10 cellular contexts compared by ENCODE assay signal in the genomic region with DNA sequence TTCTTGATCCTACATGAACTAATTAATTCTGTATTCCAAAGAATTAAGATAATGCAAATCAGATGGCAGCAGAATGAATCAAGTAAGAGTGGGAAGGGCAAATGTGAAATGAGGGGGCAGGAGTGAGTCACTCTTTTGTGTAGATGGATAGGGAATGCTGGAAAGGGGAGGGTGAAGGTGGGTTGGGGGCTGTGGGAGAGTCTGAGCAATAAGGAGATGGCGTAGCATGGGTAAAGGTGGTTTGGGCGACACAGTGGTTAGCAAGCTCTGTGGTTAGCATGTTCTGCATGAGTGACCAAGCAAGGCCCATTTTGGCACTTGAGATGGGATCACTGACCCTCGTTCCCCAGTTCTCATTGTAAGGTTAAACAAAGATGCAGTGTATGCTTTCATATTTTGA. TPM values are rescaled to one million over a fixed set of nuclear protein-coding genes. Genes with fewer than 3 reads are reported as not detected.
DNase-seq lines count a peak whose midpoint lies in the region; ATAC-seq and TF ChIP-seq lines count a peak whose summit lies in the region.
"Had no signal": no experiment of that assay in that cellular context is flagged by ENCODE, and none has a peak within 500 bp of the region (broad histone marks: within the 10 kb centered on the region; RNA-seq: fewer than 3 reads in every experiment).

No MANE protein-coding gene starts in this region.

- no peak overlapping the region for H3K4me3 ChIP-seq in HEK293 (ENCODE audit: low read depth, low read length)
- H3K4me3 ChIP-seq in CD8-positive, alpha-beta T cell (ENCODE audit: low read depth, low read length): no peak overlapping the region
- H3K4me3 ChIP-seq in smooth muscle cell: no peak overlapping the region
- H3K4me3 ChIP-seq: gastroesophageal sphincter had no signal

- POLR2A ChIA-PET in HEK293 (lab: Yijun Ruan, JAX): no interaction called here
- POLR2A ChIA-PET in CD8-positive, alpha-beta T cell (lab: Charles Lee): no interaction called here

- ATAC-seq in HG03575 (IDR thresholded peaks at IDR 0.05; ENCODE audit: extremely low read depth, insufficient number of reproducible peaks, low FRiP score, unreplicated experiment): peak; percentile 42
- ATAC-seq in stimulated activated naive B cell treated with anti-CD40 and anti-IgM and Interleukin-4, amounts not matched to agents 10 μg/mL and 1 μg/mL and 100 μg/mL, for 72 hours (replicated peaks): peak; percentile 77 to 86
- ATAC-seq in CD8-positive, alpha-beta T cell: no peak
- ATAC-seq: gastroesophageal sphincter had no signal

- H3K36me3 Mint-ChIP-seq in stimulated activated naive B cell treated with anti-CD40 and anti-IgM and Interleukin-4, amounts not matched to agents 10 μg/mL and 1 μg/mL and 100 μg/mL, for 72 hours: peaks cover 17 to 28% of the 10 kb centered on the region in 2 donors
- H3K36me3 Mint-ChIP-seq in CD8-positive, alpha-beta T cell: peaks cover 6% of the 10 kb centered on the region

- H3K27me3 ChIP-seq in CD8-positive, alpha-beta T cell (ENCODE audit: insufficient read depth, low read length): no peaks in the 10 kb centered on the region
- no peaks in the 10 kb centered on the region for H3K27me3 ChIP-seq in smooth muscle cell (ENCODE audit: low read depth)
- H3K27me3 ChIP-seq: gastroesophageal sphincter had no signal

- no peak overlapping the region for H3K9ac ChIP-seq in smooth muscle cell (ENCODE audit: low read depth)

- no peak overlapping the region for H3K27ac ChIP-seq in HEK293 (ENCODE audit: extremely low read depth, low read depth, low read length)
- H3K27ac ChIP-seq in CD8-positive, alpha-beta T cell (ENCODE audit: low read depth, low read length): no peak overlapping the region
- no peak overlapping the region for H3K27ac ChIP-seq in smooth muscle cell (ENCODE audit: low read depth)
- H3K27ac ChIP-seq: gastroesophageal sphincter had no signal

- no peaks in the 10 kb centered on the region for H3K27me3 Mint-ChIP-seq in stimulated activated naive B cell treated with anti-CD40 and anti-IgM and Interleukin-4, amounts not matched to agents 10 μg/mL and 1 μg/mL and 100 μg/mL, for 72 hours
- H3K27me3 Mint-ChIP-seq in CD8-positive, alpha-beta T cell (ENCODE audit: low read depth): no peaks in the 10 kb centered on the region

- H2AFZ ChIP-seq in smooth muscle cell (ENCODE audit: low read depth): no peak overlapping the region

- H3K9me3 ChIP-seq in HEK293 (ENCODE audit: control insufficient read depth, insufficient read depth, low read depth, low read length): no peaks in the 10 kb centered on the region
- H3K9me3 ChIP-seq in CD8-positive, alpha-beta T cell (ENCODE audit: low read length): no peaks in the 10 kb centered on the region
- H3K9me3 ChIP-seq in smooth muscle cell (replicated peaks; ENCODE audit: low read depth): no peaks in the 10 kb centered on the region
- H3K9me3 ChIP-seq: gastroesophageal sphincter had no signal

- TF ChIP-seq CTCF in HEK293 (tag by site-specific recombination; IDR thresholded peaks at IDR 0.05) (no peak), smooth muscle cell (IDR thresholded peaks at IDR 0.05; ENCODE audit: borderline replicate concordance, insufficient read depth, poor library complexity, severe bottlenecking) (no peak)
- TF ChIP-seq CTCF in CD8-positive, alpha-beta T cell (IDR thresholded peaks at IDR 0.05): no peak

- H3K4me2 ChIP-seq in smooth muscle cell: no peak overlapping the region

- 89% methylated on average over 3 of the region's 3 CpGs for WGBS in smooth muscle cell (ENCODE audit: low lambda C conversion rate)

- H3K36me3 ChIP-seq in HEK293 (ENCODE audit: control insufficient read depth in 2 of 2, insufficient read depth in 1 of 2, low read length in 2 of 2) (no peaks in the 10 kb centered on the region), smooth muscle cell (ENCODE audit: low read depth) (no peaks in the 10 kb centered on the region)
- H3K36me3 ChIP-seq in CD8-positive, alpha-beta T cell (ENCODE audit: insufficient read depth, low read length): no peaks in the 10 kb centered on the region
- H3K36me3 ChIP-seq: gastroesophageal sphincter had no signal

- no peak overlapping the region for H3K27ac Mint-ChIP-seq in stimulated activated naive B cell treated with anti-CD40 and anti-IgM and Interleukin-4, amounts not matched to agents 10 μg/mL and 1 μg/mL and 100 μg/mL, for 72 hours
- H3K27ac Mint-ChIP-seq in CD8-positive, alpha-beta T cell: no peak overlapping the region

- no peaks in the 10 kb centered on the region for H4K20me1 ChIP-seq in smooth muscle cell (ENCODE audit: low read depth)

- peaks cover 43 to 57% of the 10 kb centered on the region in 2 donors for H3K4me1 Mint-ChIP-seq in stimulated activated naive B cell treated with anti-CD40 and anti-IgM and Interleukin-4, amounts not matched to agents 10 μg/mL and 1 μg/mL and 100 μg/mL, for 72 hours
- H3K4me1 Mint-ChIP-seq in CD8-positive, alpha-beta T cell (ENCODE audit: low read depth): peaks cover 30% of the 10 kb centered on the region

- DNase-seq in NCI-H2029 (lab: John Stamatoyannopoulos, UW): peak; percentile 49
- no peak for DNase-seq in NCI-H2029 treated with DMSO at 0.1 percent for 48 hours (lab: John Stamatoyannopoulos, UW)
- DNase-seq in stimulated activated naive B cell treated with anti-CD40 and anti-IgM and Interleukin-4, amounts not matched to agents 10 μg/mL and 1 μg/mL and 100 μg/mL, for 72 hours: peak; percentile 35
- DNase-seq in CD8-positive, alpha-beta T cell: no peak
- DNase-seq in pons (ENCODE audit: low spot score): no peak
- no peak for DNase-seq in smooth muscle cell (lab: John Stamatoyannopoulos, UW; ENCODE audit: unreplicated experiment)
- DNase-seq: NCI-H1417 treated with DMSO at 0.1 percent for 48 hours had no signal

- peaks cover 13% of the 10 kb centered on the region for H3K79me2 ChIP-seq in smooth muscle cell (ENCODE audit: low read depth)

- no peaks in the 10 kb centered on the region for H3F3A ChIP-seq in smooth muscle cell (ENCODE audit: low read depth)

- CTCF ChIA-PET in HEK293 (lab: Yijun Ruan, JAX): no interaction called here
- CTCF ChIA-PET in CD8-positive, alpha-beta T cell (lab: Charles Lee): no interaction called here

- intact Hi-C loops in CD8-positive, alpha-beta T cell (cut with DNase I, micrococcal nuclease): loop anchor here in 1 of 2 experiments (1.0 kb wide), 1 partner anchor 19 kb away; no protein-coding TSS in a partner anchor

- H3K4me1 ChIP-seq in HEK293 (ENCODE audit: control insufficient read depth, insufficient read depth, low read length) (no peaks in the 10 kb centered on the region; the same call in 1 of the 2 replicates), smooth muscle cell (ENCODE audit: low read depth) (no peaks in the 10 kb centered on the region)
- H3K4me1 ChIP-seq in CD8-positive, alpha-beta T cell (ENCODE audit: insufficient read depth, low read length): no peaks in the 10 kb centered on the region

- H3K4me3 Mint-ChIP-seq in stimulated activated naive B cell treated with anti-CD40 and anti-IgM and Interleukin-4, amounts not matched to agents 10 μg/mL and 1 μg/mL and 100 μg/mL, for 72 hours: peak overlapping the region; percentile 5 to 23
- no peak overlapping the region for H3K4me3 Mint-ChIP-seq in CD8-positive, alpha-beta T cell

- H3K9me3 Mint-ChIP-seq in stimulated activated naive B cell treated with anti-CD40 and anti-IgM and Interleukin-4, amounts not matched to agents 10 μg/mL and 1 μg/mL and 100 μg/mL, for 72 hours: peaks cover 0 to 9% of the 10 kb centered on the region in 2 donors
- no peaks in the 10 kb centered on the region for H3K9me3 Mint-ChIP-seq in CD8-positive, alpha-beta T cell

TF ChIP-seq in HEK293, 187 proteins besides CTCF, POLR2A, EP300 and RAD21:
- TF ChIP-seq ZFHX2 (tag by site-specific recombination; conservative IDR thresholded peaks at IDR 0.05) (peak; percentile 90), EGR2 (tag by site-specific recombination; IDR thresholded peaks at IDR 0.05; ENCODE audit: low read depth) (peak; percentile 92), MEIS1 (CRISPR knock-in tag; IDR thresholded peaks at IDR 0.05; ENCODE audit: borderline replicate concordance) (no peak), ZNF837 (tag by site-specific recombination; IDR thresholded peaks at IDR 0.05) (no peak)

RNA-seq across cellular contexts. Expression of gene GPD2, which starts 20.4 kb away (rescaled TPM):
- total RNA-seq in CD8-positive, alpha-beta T cell: 1 to 10 TPM; 4.7 to 6.9 TPM
- 25.8 and 26.2 TPM in 2 replicates for total RNA-seq in smooth muscle cell
- 3.4 and 5.6 TPM in 2 replicates for polyA plus RNA-seq in smooth muscle cell

Comparison
In these comparisons a context has a peak if more than half of its experiments do, and no peak if none do; other contexts are left out.
1. DNase-seq: peak in NCI-H2029 (single experiment) and stimulated activated naive B cell treated with anti-CD40 and anti-IgM and Interleukin-4, amounts not matched to agents 10 μg/mL and 1 μg/mL and 100 μg/mL, for 72 hours (single experiment); none in NCI-H2029 treated with DMSO at 0.1 percent for 48 hours (single experiment), CD8-positive, alpha-beta T cell (0 of 7), pons (single experiment) and smooth muscle cell (single experiment).